In the genomic region with DNA sequence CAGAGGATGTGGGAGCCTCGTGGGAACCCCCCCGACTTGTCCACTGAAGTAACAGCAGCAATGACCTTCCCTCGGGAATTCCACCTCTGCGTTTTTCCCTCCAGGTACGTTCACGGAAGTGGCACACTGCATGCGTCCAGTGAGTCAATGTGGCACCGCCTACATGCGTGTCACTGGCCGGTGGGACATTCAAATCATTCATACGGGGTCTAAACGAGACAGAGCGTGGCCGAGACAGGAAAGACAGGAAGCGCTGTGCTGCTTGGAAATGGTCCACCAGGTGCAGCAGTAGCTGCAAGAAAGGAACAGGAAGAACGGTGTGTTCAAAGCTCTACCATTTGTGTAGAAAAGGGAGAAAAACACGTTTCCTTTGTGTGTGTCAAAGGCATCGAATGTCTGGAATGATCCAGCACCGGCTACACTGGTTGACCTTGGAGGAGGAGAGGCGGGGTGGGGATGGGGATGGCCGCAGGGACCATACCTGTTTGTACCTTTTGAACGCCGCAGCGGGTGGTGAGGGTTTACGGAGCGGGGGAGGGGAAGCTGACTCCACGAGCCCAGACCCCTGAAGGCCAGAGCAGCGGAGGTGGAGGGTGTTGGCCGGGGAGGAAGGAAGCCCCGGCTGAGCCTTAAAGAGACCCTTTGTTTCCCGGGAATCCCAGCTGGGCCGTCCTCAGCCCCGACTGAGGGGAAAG, we compare ENCODE assay signal across 6 cellular contexts. TPM values are rescaled to one million over a fixed set of nuclear protein-coding genes. Genes with fewer than 3 reads are reported as not detected.
DNase-seq lines count a peak whose midpoint lies in the region; ATAC-seq and TF ChIP-seq lines count a peak whose summit lies in the region.

No MANE protein-coding gene starts in this region.

- peaks cover 7% of the 10 kb centered on the region; the same call in 1 of the 2 replicates for H3K79me2 ChIP-seq in OCI-LY3 (ENCODE audit: low read length)

- H2AFZ ChIP-seq in OCI-LY3 (ENCODE audit: low read depth, low read length) = no peak overlapping the region

- H3K36me3 Mint-ChIP-seq in CD8-positive, alpha-beta T cell = peaks cover 10% of the 10 kb centered on the region

- H3K9ac ChIP-seq in OCI-LY3 (ENCODE audit: low read length) = peak overlapping the region; percentile 87; the same call in 1 of the 2 replicates

- H3K9me3 Mint-ChIP-seq in CD8-positive, alpha-beta T cell = no peaks in the 10 kb centered on the region

- CTCF ChIA-PET in CD8-positive, alpha-beta T cell (lab: Charles Lee) = interaction anchor here (0.9 to 1.0 kb wide), 3 partner anchors 9 to 148 kb away, joined by 3 to 5 read pairs (median 3); no protein-coding TSS in a partner anchor

- H3K27ac ChIP-seq in CD8-positive, alpha-beta T cell (ENCODE audit: low read depth, low read length) = peak overlapping the region; percentile 33
- H3K27ac ChIP-seq in OCI-LY3 (ENCODE audit: low read length) (no peak overlapping the region), esophagus (ENCODE audit: low read depth in 2 of 2, low read length in 1 of 2) (peak overlapping the region; percentile 68 to 94)

- H3K4me3 Mint-ChIP-seq in CD8-positive, alpha-beta T cell = peak overlapping the region; percentile 93

- peaks cover 29% of the 10 kb centered on the region for H3K4me1 Mint-ChIP-seq in CD8-positive, alpha-beta T cell (ENCODE audit: low read depth)

- no peak for TF ChIP-seq CTCF in CD8-positive, alpha-beta T cell (IDR thresholded peaks at IDR 0.05)
- TF ChIP-seq CTCF in OCI-LY3 (IDR thresholded peaks at IDR 0.05; ENCODE audit: low read depth, low read length) = no peak

- no peaks in the 10 kb centered on the region for H4K20me1 ChIP-seq in OCI-LY3 (ENCODE audit: insufficient read depth, low read length)

- 23% methylated on average over 33 of the region's 33 CpGs for WGBS in esophagus, 2 donors

- peak overlapping the region; percentile 74 for H3K4me3 ChIP-seq in CD8-positive, alpha-beta T cell (ENCODE audit: low read depth, low read length)
- peak overlapping the region; percentile 98 for H3K4me3 ChIP-seq in OCI-LY3 (ENCODE audit: low read length)
- peak overlapping the region; percentile 1 to 70 for H3K4me3 ChIP-seq in esophagus (ENCODE audit: low read depth in 1 of 2, low read length in 2 of 2)

- intact Hi-C loops in CD8-positive, alpha-beta T cell (cut with DNase I, micrococcal nuclease) = loop anchor here in 1 of 2 experiments (2.0 to 10.0 kb wide), 5 partner anchors 44 to 251 kb away; a partner anchor contains a TSS

- ATAC-seq in CD8-positive, alpha-beta T cell = peak; percentile 46

- H3K36me3 ChIP-seq in CD8-positive, alpha-beta T cell (ENCODE audit: insufficient read depth, low read length) = no peaks in the 10 kb centered on the region
- H3K36me3 ChIP-seq in OCI-LY3 (replicated peaks; ENCODE audit: low read depth, low read length) (no peaks in the 10 kb centered on the region), esophagus (ENCODE audit: control insufficient read depth in 2 of 2, insufficient read depth in 2 of 2, low read length in 1 of 2) (peaks cover 0 to 4% of the 10 kb centered on the region in 2 donors)

- no peaks in the 10 kb centered on the region for H3K27me3 ChIP-seq in CD8-positive, alpha-beta T cell (ENCODE audit: insufficient read depth, low read length)
- H3K27me3 ChIP-seq in OCI-LY3 (ENCODE audit: low read depth, low read length) (no peaks in the 10 kb centered on the region), esophagus (ENCODE audit: control insufficient read depth in 1 of 2, insufficient read depth in 2 of 2, low read length in 2 of 2) (no peaks in the 10 kb centered on the region)

- peaks cover 33% of the 10 kb centered on the region for H3K4me1 ChIP-seq in CD8-positive, alpha-beta T cell (ENCODE audit: insufficient read depth, low read length)
- peaks cover 16% of the 10 kb centered on the region for H3K4me1 ChIP-seq in OCI-LY3 (ENCODE audit: low read length)
- H3K4me1 ChIP-seq in esophagus (ENCODE audit: control insufficient read depth in 2 of 2, insufficient read depth in 2 of 2, low read length in 1 of 2) = peaks cover 0 to 16% of the 10 kb centered on the region in 2 donors

- H3K9me3 ChIP-seq in CD8-positive, alpha-beta T cell (ENCODE audit: low read length) = no peaks in the 10 kb centered on the region
- H3K9me3 ChIP-seq in OCI-LY3 (ENCODE audit: insufficient read depth, low read length) = no peaks in the 10 kb centered on the region
- H3K9me3 ChIP-seq in esophagus (ENCODE audit: control insufficient read depth in 2 of 2, insufficient read depth in 1 of 2, low read depth in 1 of 2, low read length in 1 of 2) = no peaks in the 10 kb centered on the region

- peak overlapping the region; percentile 86 for H3K27ac Mint-ChIP-seq in CD8-positive, alpha-beta T cell

- H3K27me3 Mint-ChIP-seq in CD8-positive, alpha-beta T cell (ENCODE audit: low read depth) = no peaks in the 10 kb centered on the region

- POLR2A ChIA-PET in CD8-positive, alpha-beta T cell (lab: Charles Lee) = interaction anchor here (0.8 to 5.4 kb wide), 4 partner anchors 13 to 183 kb away, joined by 3 to 38 read pairs (median 6); a partner anchor contains a TSS

- DNase-seq in CD8-positive, alpha-beta T cell = peak in 3 of 7 experiments; percentile 49 to 63 (median 56)
- peak; percentile 22 for DNase-seq in stimulated activated CD8-positive, alpha-beta memory T cell treated with anti-CD3 and anti-CD28 coated beads, Interleukin-12 subunit alpha, Interleukin-12 subunit beta, amount 100 ng/mL, for 1 hour (ENCODE audit: low read depth)
- DNase-seq in UCSD-AML1 (lab: John Stamatoyannopoulos, UW; ENCODE audit: unreplicated experiment) (no peak), GM19240 (ENCODE audit: insufficient read length, low spot score) (no peak)

- peak overlapping the region; percentile 95 for H3K4me2 ChIP-seq in OCI-LY3 (ENCODE audit: low read length)

RNA-seq across cellular contexts. Expression of a gene that starts 1.7 kb away (rescaled TPM):
- total RNA-seq in CD8-positive, alpha-beta T cell = 10 to 100 TPM; 57.9 to 60.8 TPM
- polyA plus RNA-seq in esophagus = 10 to 100 TPM; 30.3 to 44.3 TPM

RNA-seq across cellular contexts. Expression of a gene that starts 13.1 kb away (rescaled TPM):
- total RNA-seq in CD8-positive, alpha-beta T cell = 10 to 100 TPM; 16.7 to 17.4 TPM
- 10 to 100 TPM; 54.5 to 75.9 TPM for polyA plus RNA-seq in esophagus

RNA-seq across cellular contexts. Expression of a gene that starts 13.5 kb away (rescaled TPM):
- 10 to 100 TPM; 22.2 to 22.3 TPM for total RNA-seq in CD8-positive, alpha-beta T cell
- 10 to 100 TPM; 40.3 to 41.9 TPM for polyA plus RNA-seq in esophagus

RNA-seq across cellular contexts. Expression of a gene that starts 18.2 kb away (rescaled TPM):
- 1 to 10 TPM; 6.1 to 7.9 TPM for total RNA-seq in CD8-positive, alpha-beta T cell
- 10 to 100 TPM; 15.0 to 24.2 TPM for polyA plus RNA-seq in esophagus

RNA-seq across cellular contexts. Expression of a gene that starts 30.9 kb away (rescaled TPM):
- total RNA-seq in CD8-positive, alpha-beta T cell = 10 to 100 TPM; 25.4 to 28.6 TPM
- 10 to 100 TPM; 11.9 to 16.7 TPM for polyA plus RNA-seq in esophagus

Comparison
In these comparisons a context has a peak if more than half of its experiments do, and no peak if none do; other contexts are left out.
1. H3K4me3 ChIP-seq: peak in every context shown above with its lines; median percentile 98 in OCI-LY3; 74 in CD8-positive, alpha-beta T cell; 36 in esophagus.